ENCODE assay signal across 18 cellular contexts in genomic region chr11:100727410-100727809, GRCh38. TPM values are rescaled to one million over a fixed set of nuclear protein-coding genes. Genes with fewer than 3 reads are reported as not detected.
DNase-seq lines count a peak whose midpoint lies in the region; ATAC-seq and TF ChIP-seq lines count a peak whose summit lies in the region.
"Had no signal": no experiment of that assay in that cellular context is flagged by ENCODE, and none has a peak within 500 bp of the region (broad histone marks: within the 10 kb centered on the region; RNA-seq: fewer than 3 reads in every experiment).

No MANE protein-coding gene starts in this region.

- H2AFZ ChIP-seq in GM23338 (no peak overlapping the region), trophoblast cell (ENCODE audit: insufficient read depth, low read length, poor library complexity) (no peak overlapping the region)

- H3K27me3 ChIP-seq in GM23338 (ENCODE audit: insufficient read depth) (no peaks in the 10 kb centered on the region), trophoblast cell (ENCODE audit: insufficient read depth, low read length) (no peaks in the 10 kb centered on the region)

- H3K9me3 ChIP-seq in trophoblast cell (ENCODE audit: insufficient read depth, low read depth, low read length) = no peaks in the 10 kb centered on the region
- H3K9me3 ChIP-seq: HAP-1 had no signal

- peak overlapping the region; percentile 42 for H3K27ac Mint-ChIP-seq in GM23338
- H3K27ac Mint-ChIP-seq: activated naive CD4-positive, alpha-beta T cell treated with anti-CD3 and anti-CD28 coated beads, Interleukin-2, amount 50 U/mL, for 72 hours; activated T-helper 1 cell treated with anti-CD3 and anti-CD28 coated beads, Interleukin-12 subunit alpha, Interleukin-12 subunit beta, Interleukin-2, Interleukin-4 antibody, amounts not matched to agents 30 ng/mL and 10 ng/mL and 1 ng/mL, durations not matched to agents 14 hours and 24 hours and 36 hours; B cell had no signal

- no peaks in the 10 kb centered on the region for H3K9me2 ChIP-seq in GM23338 (ENCODE audit: insufficient read depth)

- peak overlapping the region; percentile 53 for H3K18ac ChIP-seq in trophoblast cell (ENCODE audit: low read length)

- H4K91ac ChIP-seq in trophoblast cell (ENCODE audit: low read depth, low read length) = no peak overlapping the region

- H3K36me3 ChIP-seq in GM23338 (ENCODE audit: insufficient read depth) (no peaks in the 10 kb centered on the region), trophoblast cell (ENCODE audit: control insufficient read depth in 1 of 2, insufficient read depth in 2 of 2, low read length in 2 of 2) (peaks cover 0 to 2% of the 10 kb centered on the region in 2 experiments)
- H3K36me3 ChIP-seq: HAP-1 had no signal

- H4K8ac ChIP-seq in trophoblast cell (ENCODE audit: low read depth, low read length) = no peak overlapping the region

- ATAC-seq in GM23338 = no peak; the same call in 2 of the 3 replicates
- no peak for ATAC-seq in GM21717 (IDR thresholded peaks at IDR 0.05; ENCODE audit: unreplicated experiment)
- no peak for ATAC-seq in activated T-cell treated with anti-CD3 and anti-CD28 coated beads, Interleukin-2, amount 50 U/mL, for 4 hours
- no peak for ATAC-seq in GM19467 (IDR thresholded peaks at IDR 0.05; ENCODE audit: unreplicated experiment)
- ATAC-seq: activated naive CD4-positive, alpha-beta T cell treated with anti-CD3 and anti-CD28 coated beads, Interleukin-2, amount 50 U/mL, for 72 hours had no signal

- H2BK12ac ChIP-seq in trophoblast cell (ENCODE audit: low read length) = no peak overlapping the region

- H3K4me3 ChIP-seq in GM23338 (no peak overlapping the region), coronary artery (peak overlapping the region; percentile 14), trophoblast cell (ENCODE audit: low read depth, low read length) (no peak overlapping the region)
- H3K4me3 ChIP-seq: HAP-1 had no signal

- no peak overlapping the region for H2BK5ac ChIP-seq in trophoblast cell (ENCODE audit: low read depth, low read length, poor library complexity)

- no CpG with 5 or more reads among the region's 9 CpGs for WGBS in trophoblast cell (ENCODE audit: extremely low coverage, insufficient coverage, insufficient read length)

- H3K9ac ChIP-seq in trophoblast cell (ENCODE audit: low read length) = no peak overlapping the region

- no peak overlapping the region for H4K12ac ChIP-seq in trophoblast cell (ENCODE audit: low read depth, low read length)

- no peaks in the 10 kb centered on the region for H3K36me3 Mint-ChIP-seq in GM23338 (ENCODE audit: low read depth)
- H3K36me3 Mint-ChIP-seq in activated T-cell treated with anti-CD3 and anti-CD28 coated beads, Interleukin-2, amount 50 U/mL, for 4 hours (ENCODE audit: insufficient read depth) = no peaks in the 10 kb centered on the region
- H3K36me3 Mint-ChIP-seq: activated naive CD4-positive, alpha-beta T cell treated with anti-CD3 and anti-CD28 coated beads, Interleukin-2, amount 50 U/mL, for 72 hours had no signal

- no peaks in the 10 kb centered on the region for H3K9me3 Mint-ChIP-seq in GM23338
- H3K9me3 Mint-ChIP-seq in activated T-cell treated with anti-CD3 and anti-CD28 coated beads, Interleukin-2, amount 50 U/mL, for 4 hours = peaks cover 4% of the 10 kb centered on the region
- H3K9me3 Mint-ChIP-seq: activated naive CD4-positive, alpha-beta T cell treated with anti-CD3 and anti-CD28 coated beads, Interleukin-2, amount 50 U/mL, for 72 hours had no signal

- peaks cover 59% of the 10 kb centered on the region for H3K4me1 Mint-ChIP-seq in GM23338
- no peaks in the 10 kb centered on the region for H3K4me1 Mint-ChIP-seq in activated T-cell treated with anti-CD3 and anti-CD28 coated beads, Interleukin-2, amount 50 U/mL, for 4 hours (ENCODE audit: low read depth)
- H3K4me1 Mint-ChIP-seq: B cell had no signal

- H3K79me1 ChIP-seq in trophoblast cell (ENCODE audit: low read length) = no peaks in the 10 kb centered on the region

- no peak overlapping the region for H3K4ac ChIP-seq in trophoblast cell (ENCODE audit: low read depth, low read length)

- H3K14ac ChIP-seq in trophoblast cell (ENCODE audit: low read length) = no peak overlapping the region

- peaks cover 4% of the 10 kb centered on the region for H3K27me3 Mint-ChIP-seq in GM23338 (ENCODE audit: insufficient read depth, low read depth, poor library complexity)
- no peaks in the 10 kb centered on the region for H3K27me3 Mint-ChIP-seq in activated T-cell treated with anti-CD3 and anti-CD28 coated beads, Interleukin-2, amount 50 U/mL, for 4 hours (ENCODE audit: low read depth)
- H3K27me3 Mint-ChIP-seq: B cell had no signal

- H3K4me2 ChIP-seq in GM23338 (peak overlapping the region; percentile 34; the same call in 1 of the 2 replicates), trophoblast cell (ENCODE audit: low read length) (no peak overlapping the region)

- peak overlapping the region; percentile 67; the same call in 1 of the 2 replicates for H3K27ac ChIP-seq in GM23338 (ENCODE audit: low read depth)
- H3K27ac ChIP-seq in coronary artery = peak overlapping the region; percentile 26 to 60
- no peak overlapping the region for H3K27ac ChIP-seq in trophoblast cell (ENCODE audit: low read depth, low read length)

- TF ChIP-seq CTCF in GM23338 (conservative IDR thresholded peaks at IDR 0.05; ENCODE audit: low read depth in 2 of 2) (no peak), coronary artery (IDR thresholded peaks at IDR 0.05) (no peak)

- H3K79me2 ChIP-seq in GM23338 (replicated peaks; ENCODE audit: insufficient read depth) (peaks cover 60% of the 10 kb centered on the region), trophoblast cell (ENCODE audit: control insufficient read depth, insufficient read depth, low read length, poor library complexity) (no peaks in the 10 kb centered on the region)

- no peak for DNase-seq in GM23338 (ENCODE audit: low spot score)
- DNase-seq in coronary artery (ENCODE audit: low spot score) = no peak
- DNase-seq in hepatic stellate cell (ENCODE audit: low spot score) = peak; percentile 65
- no peak for DNase-seq in trophoblast cell
- DNase-seq in NCI-H2171 treated with DMSO at 0.1 percent for 48 hours (lab: John Stamatoyannopoulos, UW) = no peak
- no peak for DNase-seq in activated T-cell treated with anti-CD3 and anti-CD28 coated beads, Interleukin-2, amount 50 U/mL, for 4 hours
- DNase-seq: COR-L47, kidney glomerular epithelial cell, NCI-H1092 treated with DMSO at 0.1 percent for 48 hours, NCI-H2081 treated with DMSO at 0.1 percent for 48 hours, NCI-H524, SW 1271 had no signal

- H3K4me3 Mint-ChIP-seq in GM23338 = 0 out of 3 replicates have a peak overlapping the region, but pooled peaks have one; percentile 13
- no peak overlapping the region for H3K4me3 Mint-ChIP-seq in activated T-cell treated with anti-CD3 and anti-CD28 coated beads, Interleukin-2, amount 50 U/mL, for 4 hours
- H3K4me3 Mint-ChIP-seq: activated T-helper 1 cell treated with anti-CD3 and anti-CD28 coated beads, Interleukin-12 subunit alpha, Interleukin-12 subunit beta, Interleukin-2, Interleukin-4 antibody, amounts not matched to agents 30 ng/mL and 10 ng/mL and 1 ng/mL, durations not matched to agents 14 hours and 24 hours and 36 hours; B cell had no signal

- H2AK5ac ChIP-seq in trophoblast cell (ENCODE audit: low read length) = no peak overlapping the region

- no peak overlapping the region for H3K23ac ChIP-seq in trophoblast cell (ENCODE audit: low read length)

- H3F3A ChIP-seq in GM23338 (replicated peaks; ENCODE audit: low read depth) = no peaks in the 10 kb centered on the region

- no peak overlapping the region for H2BK120ac ChIP-seq in trophoblast cell (ENCODE audit: insufficient read depth, low read length, poor library complexity)

- no peaks in the 10 kb centered on the region for H4K20me1 ChIP-seq in GM23338 (replicated peaks; ENCODE audit: insufficient read depth)

- peaks cover 42% of the 10 kb centered on the region for H3K4me1 ChIP-seq in GM23338 (ENCODE audit: insufficient read depth)
- no peaks in the 10 kb centered on the region for H3K4me1 ChIP-seq in trophoblast cell (ENCODE audit: control insufficient read depth in 1 of 2, insufficient read depth in 2 of 2, low read length in 2 of 2)
- H3K4me1 ChIP-seq: HAP-1 had no signal

TF ChIP-seq in GM23338, 12 proteins besides CTCF, POLR2A, EP300 and RAD21:
- TF ChIP-seq ETS1 (IDR thresholded peaks at IDR 0.05) (no peak), CREB1 (CRISPR knock-in tag; IDR thresholded peaks at IDR 0.05; ENCODE audit: low read depth) (no peak), ZNF331 (CRISPR knock-in tag; IDR thresholded peaks at IDR 0.05; ENCODE audit: low read depth) (no peak), EZH2 (IDR thresholded peaks at IDR 0.05; ENCODE audit: low read depth, unreplicated experiment) (no peak)

RNA-seq across cellular contexts. Expression of gene ARHGAP42, which starts 40.3 kb away (rescaled TPM):
- 32.2 and 35.7 TPM in 2 replicates for total RNA-seq in GM23338 (2014; rRNA removed; shearing (Covaris generic))
- polyA plus RNA-seq in GM23338 (2016; fragmentation: Nextera tagmentation; extraction: Ambion mirVana) = 23.5 and 23.7 TPM in 2 replicates
- polyA plus RNA-seq in trophoblast cell (2013) = 23.3 and 25.5 TPM in 2 replicates
- total RNA-seq in activated T-cell treated with anti-CD3 and anti-CD28 coated beads, Interleukin-2, amount 50 U/mL, for 4 hours = under 1 TPM; 0.11 to 0.35 (median 0.28) TPM

Comparison
In these comparisons a context has a peak if more than half of its experiments do, and no peak if none do; other contexts are left out.
1. RNA of gene ARHGAP42, which starts 40.3 kb away (total RNA-seq): 32.2 to 35.7 TPM in GM23338; 0.11 to 0.35 TPM in activated T-cell treated with anti-CD3 and anti-CD28 coated beads, Interleukin-2, amount 50 U/mL, for 4 hours; every median in the first group is over 10 times any median in the second.